ENCODE assay signal across 2 cellular contexts in genomic region chr11:34165786-34166557, GRCh38.
TF ChIP-seq lines count a peak whose summit lies in the region.

No MANE protein-coding gene starts in this region.

TF ChIP-seq in A549, 52 proteins besides CTCF, POLR2A, EP300 and RAD21 (continued from another document):
- no peak for TF ChIP-seq ZSCAN20 (CRISPR knock-in tag; IDR thresholded peaks at IDR 0.05)
- no peak for TF ChIP-seq FOSL2 (IDR thresholded peaks at IDR 0.05)
- TF ChIP-seq FOSL2 (CRISPR knock-in tag; IDR thresholded peaks at IDR 0.05) = no peak

TF ChIP-seq in GM23338, 12 proteins besides CTCF, POLR2A, EP300 and RAD21:
- TF ChIP-seq ZNF462 (CRISPR knock-in tag; IDR thresholded peaks at IDR 0.05) (no peak), EZH2 (IDR thresholded peaks at IDR 0.05; ENCODE audit: low read depth, unreplicated experiment) (no peak), EZH2phosphoT487 (IDR thresholded peaks at IDR 0.05; ENCODE audit: unreplicated experiment) (no peak), ETS1 (IDR thresholded peaks at IDR 0.05) (no peak), POLR2AphosphoS5 (IDR thresholded peaks at IDR 0.05; ENCODE audit: low read depth) (no peak), ZNF114 (CRISPR knock-in tag; IDR thresholded peaks at IDR 0.05) (no peak)
